In genomic region chr10:19979628-19980027, GRCh38 we compare ENCODE assay signal across 26 cellular contexts.
DNase-seq lines count a peak whose midpoint lies in the region; ATAC-seq, FAIRE-seq and TF ChIP-seq lines count a peak whose summit lies in the region.
"Had no signal": no experiment of that assay in that cellular context is flagged by ENCODE, and none has a peak within 500 bp of the region (broad histone marks: within the 10 kb centered on the region; RNA-seq: fewer than 3 reads in every experiment).

No MANE protein-coding gene starts in this region.

- no peaks in the 10 kb centered on the region for H3K23me2 ChIP-seq in H1 (ENCODE audit: low read depth, low read length)

- intact Hi-C loops in stomach (cut with DNase I; ENCODE audit: low total_unique reads) = no loop called here
- intact Hi-C loops in right lobe of liver (cut with DNase I) = no loop called here

- TF ChIP-seq POLR2A in H1 (IDR thresholded peaks at IDR 0.05; ENCODE audit: control extremely low read depth in 1 of 2, low read depth in 2 of 2, low read length in 2 of 2) = no peak
- no peak for TF ChIP-seq POLR2A in stomach (IDR thresholded peaks at IDR 0.05)
- no peak for TF ChIP-seq POLR2A in erythroblast (IDR thresholded peaks at IDR 0.05; ENCODE audit: low read length)
- TF ChIP-seq POLR2A in right lobe of liver (IDR thresholded peaks at IDR 0.05) = no peak

- CTCF ChIA-PET in H1 (lab: Charles Lee; ENCODE audit: partially characterized antibody) = interaction anchor here (0.9 kb wide), 1 partner anchor 84 kb away, joined by 3 read pairs; no protein-coding TSS in a partner anchor

- H4K5ac ChIP-seq in H1 (ENCODE audit: insufficient read length, low read depth, low read length) = no peak overlapping the region

- no peak overlapping the region for H3K14ac ChIP-seq in H1 (ENCODE audit: insufficient read length)

- 90% methylated on average over 6 of the region's 6 CpGs; no CpG with 5 or more reads in 1 of the 2 experiments for WGBS in H1 (ENCODE audit: extremely low coverage in 1 of 2, insufficient coverage in 1 of 2, insufficient read length in 1 of 2, insufficient replicate concordance in 2 of 2, low coverage in 1 of 2, low lambda C conversion rate in 2 of 2, missing lambda C conversion rate in 1 of 2), 2 experiments
- 74 to 84% (median 77%) methylated on average over 6 of the region's 6 CpGs for WGBS in stomach, 5 donors
- 59% methylated on average over 4 of the region's 6 CpGs for WGBS in right lobe of liver (ENCODE audit: insufficient coverage, low coverage, low lambda C conversion rate, missing lambda C conversion rate)

- H4K8ac ChIP-seq in H1 (ENCODE audit: extremely low read depth, insufficient read depth, low read length) = no peak overlapping the region

- H2AFZ ChIP-seq in H1 (ENCODE audit: low read length) = no peak overlapping the region
- H2AFZ ChIP-seq: GM23338 had no signal

- POLR2A ChIA-PET in H1 (lab: Charles Lee; ENCODE audit: partially characterized antibody) = no interaction called here

- H3K23ac ChIP-seq in H1 (ENCODE audit: insufficient read length) = no peak overlapping the region

- H3K9me3 ChIP-seq in H1 (ENCODE audit: insufficient read depth in 2 of 2, low read depth in 1 of 2, low read length in 1 of 2) (no peaks in the 10 kb centered on the region; a peak in 1 of 4 replicates), stomach (peaks cover 0 to 12% (median 0%) of the 10 kb centered on the region in 4 donors), right lobe of liver (no peaks in the 10 kb centered on the region)
- H3K9me3 ChIP-seq: HAP-1 had no signal

- DNase-seq in CD1c-positive myeloid dendritic cell (ENCODE audit: extremely low spot score) = peak; percentile 19
- peak; percentile 12 for DNase-seq in LHCN-M2 (ENCODE audit: low read depth)
- DNase-seq in H1 (ENCODE audit: low read depth in 1 of 2, low spot score in 2 of 2) = no peak
- peak; percentile 15 for DNase-seq in myocyte (ENCODE audit: low read depth)
- no peak for DNase-seq in stomach
- DNase-seq in erythroblast (lab: John Stamatoyannopoulos, UW) = no peak
- DNase-seq in right lobe of liver = no peak
- DNase-seq: CD4-positive, CD25-positive, alpha-beta regulatory T cell; DMS153; HFFc6; KG1; NCI-H1092 treated with DMSO at 0.1 percent for 48 hours; NCI-H1436; NCI-H187; NCI-H2081 treated with DMSO at 0.1 percent for 48 hours; NCI-H446; NCI-H526; NCI-H82; NK-92 treated with Interleukin-12 subunit alpha and Interleukin-12 subunit beta, amount 100 ng/mL, for 24 hours; PC-3; SJCRH30 had no signal

- TF ChIP-seq RAD21 in H1 (IDR thresholded peaks at IDR 0.05 in 1 of 2, conservative IDR thresholded peaks at IDR 0.05 in 1 of 2; ENCODE audit: low read depth in 2 of 2, low read length in 2 of 2) = no peak

- TF ChIP-seq CTCF in H1 (IDR thresholded peaks at IDR 0.05; ENCODE audit: control extremely low read depth in 1 of 3, insufficient read depth in 1 of 3, low read depth in 1 of 3, low read length in 3 of 3) (no peak), stomach (IDR thresholded peaks at IDR 0.05) (no peak), right lobe of liver (IDR thresholded peaks at IDR 0.05) (no peak)

- no peak overlapping the region for H4K91ac ChIP-seq in H1 (replicated peaks; ENCODE audit: insufficient read length, low read length)

- H3K36me3 ChIP-seq in H1 (ENCODE audit: control insufficient read depth in 2 of 4, insufficient read depth in 4 of 4, low read length in 3 of 4) (no peaks in the 10 kb centered on the region; a peak in 1 of 8 replicates), stomach (no peaks in the 10 kb centered on the region), right lobe of liver (no peaks in the 10 kb centered on the region)
- H3K36me3 ChIP-seq: HAP-1, SJCRH30 had no signal

- no peaks in the 10 kb centered on the region for H3K27me3 ChIP-seq in H1 (replicated peaks in 1 of 4; ENCODE audit: control insufficient read depth in 3 of 4, extremely low read depth in 1 of 4, insufficient read depth in 3 of 4, low read length in 3 of 4)
- H3K27me3 ChIP-seq in stomach = no peaks in the 10 kb centered on the region
- H3K27me3 ChIP-seq in right lobe of liver = no peaks in the 10 kb centered on the region
- H3K27me3 ChIP-seq: SJCRH30 had no signal

- no peak overlapping the region for H2BK20ac ChIP-seq in H1 (ENCODE audit: low read length)

- H3K4me1 ChIP-seq in H1 (replicated peaks in 1 of 4; ENCODE audit: control insufficient read depth in 3 of 4, insufficient read depth in 4 of 4, low read length in 3 of 4) = peaks cover 0 to 13% (median 5%) of the 10 kb centered on the region in 4 experiments; a peak in 6 of 7 replicates
- no peaks in the 10 kb centered on the region for H3K4me1 ChIP-seq in stomach
- H3K4me1 ChIP-seq in right lobe of liver = peaks cover 0 to 3% (median 0%) of the 10 kb centered on the region in 4 donors

- no peak for ATAC-seq in right lobe of liver
- ATAC-seq: GM23338, PC-3, Right ventricle myocardium inferior, SK-N-SH treated with all-trans-retinoic acid at 6 μM for 48 hours had no signal

- no peak overlapping the region for H3K27ac ChIP-seq in H1 (ENCODE audit: low read depth, low read length)
- H3K27ac ChIP-seq in stomach = no peak overlapping the region
- H3K27ac ChIP-seq in right lobe of liver = no peak overlapping the region
- H3K27ac ChIP-seq: SJCRH30 had no signal

- no peak overlapping the region for H3K4me3 ChIP-seq in H1 (ENCODE audit: extremely low read depth in 1 of 4, insufficient read depth in 2 of 4, low read depth in 3 of 4, low read length in 4 of 4)
- H3K4me3 ChIP-seq in stomach = no peak overlapping the region
- no peak overlapping the region for H3K4me3 ChIP-seq in right lobe of liver
- H3K4me3 ChIP-seq: GM23338, HAP-1, SJCRH30 had no signal

- H2BK5ac ChIP-seq in H1 (ENCODE audit: low read depth, low read length) = no peak overlapping the region

- FAIRE-seq in H1 (lab: Jason Lieb, UNC) = no peak
- FAIRE-seq: G401.6 had no signal

- H4K20me1 ChIP-seq in H1 (replicated peaks in 1 of 2; ENCODE audit: control insufficient read depth in 1 of 2, insufficient read depth in 2 of 2, low read length in 2 of 2) = no peaks in the 10 kb centered on the region

- H3K79me1 ChIP-seq in H1 (ENCODE audit: low read depth, low read length) = no peaks in the 10 kb centered on the region

- no peak overlapping the region for H3K18ac ChIP-seq in H1 (ENCODE audit: extremely low read depth, low read length)

- no peak overlapping the region for H3K9ac ChIP-seq in H1 (replicated peaks in 1 of 4; ENCODE audit: extremely low read depth in 1 of 4, low read depth in 3 of 4, low read length in 3 of 4)

- H2BK120ac ChIP-seq in H1 (replicated peaks; ENCODE audit: low read depth, low read length) = no peak overlapping the region

- H2AK5ac ChIP-seq in H1 (ENCODE audit: low read depth, low read length) = no peak overlapping the region

- H3K56ac ChIP-seq in H1 (replicated peaks; ENCODE audit: insufficient read length, low read depth, low read length) = no peak overlapping the region

- peaks cover 0 to 75% of the 10 kb centered on the region in 2 experiments; a peak in 3 of 4 replicates for H3K79me2 ChIP-seq in H1 (ENCODE audit: control insufficient read depth in 1 of 2, insufficient read depth in 2 of 2, low read length in 2 of 2)

- no peak overlapping the region for H3K4me2 ChIP-seq in H1 (ENCODE audit: insufficient read depth in 1 of 2, low read depth in 2 of 2, low read length in 2 of 2)
- H3K4me2 ChIP-seq: GM23338 had no signal

- no peak for TF ChIP-seq EP300 in H1 (IDR thresholded peaks at IDR 0.05; ENCODE audit: borderline replicate concordance in 1 of 2, low read depth in 2 of 2, low read length in 2 of 2)
- no peak for TF ChIP-seq EP300 in stomach (IDR thresholded peaks at IDR 0.05)

- no peak overlapping the region for H2BK12ac ChIP-seq in H1 (ENCODE audit: low read depth, low read length)

- H3K4ac ChIP-seq in H1 (replicated peaks; ENCODE audit: insufficient read length, low read depth, low read length) = peak overlapping the region; percentile 44

- H2BK15ac ChIP-seq in H1 (ENCODE audit: low read length) = no peak overlapping the region

TF ChIP-seq in H1, 55 proteins besides CTCF, POLR2A, EP300 and RAD21:
- TF ChIP-seq FOSL1 (IDR thresholded peaks at IDR 0.05; ENCODE audit: insufficient read depth, low read depth, low read length) = no peak
- no peak for TF ChIP-seq MAX (IDR thresholded peaks at IDR 0.05)

Comparison
In these comparisons a context has a peak if more than half of its experiments do, and no peak if none do; other contexts are left out.
1. DNase-seq: peak in CD1c-positive myeloid dendritic cell (single experiment), LHCN-M2 (single experiment) and myocyte (single experiment); none in H1 (0 of 2), stomach (single experiment), erythroblast (0 of 2) and right lobe of liver (0 of 3).